34 cellular contexts compared by ENCODE assay signal in genomic region chr6:7438011-7438410, GRCh38. TPM values are rescaled to one million over a fixed set of nuclear protein-coding genes. Genes with fewer than 3 reads are reported as not detected.
"Had no signal": no experiment of that assay in that cellular context is flagged by ENCODE, and none has a peak within 500 bp of the region (broad histone marks: within the 10 kb centered on the region; RNA-seq: fewer than 3 reads in every experiment).

No MANE protein-coding gene starts in this region.

- H3K27ac ChIP-seq: body of pancreas, breast epithelium, VCaP had no signal

- DNase-seq: activated B cell treated with CpG ODN at 0.5 μM for 24 hours; activated CD4-positive, alpha-beta memory T cell treated with anti-CD3 and anti-CD28 coated beads, Interleukin-2, amount 10 ng/mL, durations not matched to agents 7 days and 5 days; activated CD4-positive, alpha-beta T cell treated with anti-CD3 and anti-CD28 coated beads for 1 hour; activated CD4-positive, alpha-beta T cell treated with anti-CD3 and anti-CD28 coated beads for 48 hours; activated effector memory CD4-positive, alpha-beta T cell treated with anti-CD3 and anti-CD28 coated beads, Interleukin-2, amount 50 U/mL, for 16 hours; activated naive CD4-positive, alpha-beta T cell treated with Interleukin-2 at 50 U/mL for 16 hours; activated naive CD8-positive, alpha-beta T cell treated with anti-CD3 and anti-CD28 coated beads, Interleukin-2, amount 10 ng/mL, durations not matched to agents 7 days and 5 days; activated T-cell treated with anti-CD3 and anti-CD28 coated beads, Interleukin-2, amount 50 U/mL, for 1 hour; activated T-cell treated with anti-CD3 and anti-CD28 coated beads, Interleukin-2, amount 50 U/mL, for 72 hours; amygdala; body of pancreas; Kasumi-1; MG63; NCI-H1092; NCI-H1436 treated with DMSO at 0.1 percent for 48 hours; NCI-H1694 treated with DMSO at 0.1 percent for 48 hours; NCI-H2029 treated with DMSO at 0.1 percent for 48 hours; NCI-H2107; NCI-H2171; NCI-H510A; NCI-H526; NCI-H748 treated with DMSO at 0.1 percent for 48 hours; NK-92 treated with Interleukin-12 subunit alpha and Interleukin-12 subunit beta, amount 100 ng/mL, for 24 hours; OCI-M1; Right ventricle myocardium superior; SW 1271; T-helper 1 cell; T-helper 2 cell; T-helper 9 cell had no signal

- H3K9me3 ChIP-seq: body of pancreas, breast epithelium, MG63 had no signal

- H3K4me1 ChIP-seq: body of pancreas, breast epithelium had no signal

- H3K36me3 ChIP-seq: breast epithelium, MG63 had no signal

- ATAC-seq: activated T-cell treated with anti-CD3 and anti-CD28 coated beads, Interleukin-2, amount 50 U/mL, for 72 hours; activated T-helper 17 cell treated with anti-CD3 and anti-CD28 coated beads, Interleukin-2, amount 50 U/mL, for 72 hours; body of pancreas had no signal

- H3K27me3 ChIP-seq: body of pancreas, breast epithelium, MG63 had no signal

- H3K4me3 ChIP-seq: body of pancreas, breast epithelium, MG63 had no signal

RNA-seq across cellular contexts. Expression of gene CAGE1, which starts 48.5 kb away (rescaled TPM):
- total RNA-seq: breast epithelium, cardiac septum, Right ventricle myocardium superior had no signal
- polyA plus RNA-seq: adipose tissue had no signal
